In genomic region chr4:8744083-8744805, GRCh38 we compare ENCODE assay signal across 23 cellular contexts.
DNase-seq lines count a peak whose midpoint lies in the region; ATAC-seq and TF ChIP-seq lines count a peak whose summit lies in the region.
"Had no signal": no experiment of that assay in that cellular context is flagged by ENCODE, and none has a peak within 500 bp of the region (broad histone marks: within the 10 kb centered on the region; RNA-seq: fewer than 3 reads in every experiment).

No MANE protein-coding gene starts in this region.

- H3K27ac Mint-ChIP-seq in endodermal cell (no peak overlapping the region), neural progenitor cell (no peak overlapping the region)
- H3K27ac Mint-ChIP-seq: B cell; dendritic cell treated with granulocyte-macrophage colony-stimulating factor and Interleukin-4, amounts not matched to agents 40 ng/mL and 50 ng/mL, for 4 days; IgD-negative memory B cell; memory B cell; naive B cell; T-helper 1 cell treated with Interleukin-12 subunit alpha and Interleukin-12 subunit beta and Interleukin-4 antibody, amounts not matched to agents 30 μg/mL and 1 μg/mL, for 36 hours had no signal

- H3K27me3 ChIP-seq in right atrium auricular region (no peaks in the 10 kb centered on the region), endodermal cell (ENCODE audit: control insufficient read depth, insufficient read depth, low read length, poor library complexity, severe bottlenecking) (no peaks in the 10 kb centered on the region), neural progenitor cell (no peaks in the 10 kb centered on the region)
- H3K27me3 ChIP-seq: hepatocyte had no signal

- TF ChIP-seq CTCF in right atrium auricular region (IDR thresholded peaks at IDR 0.05) (no peak), endodermal cell (conservative IDR thresholded peaks at IDR 0.05) (peak; percentile 65), neural progenitor cell (IDR thresholded peaks at IDR 0.05) (peak; percentile 10)

- H3K9me3 ChIP-seq in right atrium auricular region (no peaks in the 10 kb centered on the region), endodermal cell (ENCODE audit: control insufficient read depth, low read length) (no peaks in the 10 kb centered on the region), neural progenitor cell (ENCODE audit: low read depth) (no peaks in the 10 kb centered on the region)
- H3K9me3 ChIP-seq: Caco-2, stomach had no signal

- H3K27me3 Mint-ChIP-seq in endodermal cell (ENCODE audit: insufficient read depth) (no peaks in the 10 kb centered on the region), neural progenitor cell (ENCODE audit: insufficient read depth, low read depth) (peaks cover 20% of the 10 kb centered on the region)
- H3K27me3 Mint-ChIP-seq: IgD-negative memory B cell had no signal

- no peak overlapping the region for H2AFZ ChIP-seq in neural progenitor cell (replicated peaks)
- H2AFZ ChIP-seq: hepatocyte had no signal

- H3K36me3 ChIP-seq in right atrium auricular region: no peaks in the 10 kb centered on the region
- no peaks in the 10 kb centered on the region for H3K36me3 ChIP-seq in endodermal cell (ENCODE audit: control insufficient read depth, insufficient read depth, low read length)
- no peaks in the 10 kb centered on the region for H3K36me3 ChIP-seq in neural progenitor cell
- H3K36me3 ChIP-seq: stomach had no signal

- H3K4me3 ChIP-seq in right atrium auricular region (no peak overlapping the region), endodermal cell (ENCODE audit: low read length) (no peak overlapping the region), neural progenitor cell (no peak overlapping the region)
- H3K4me3 ChIP-seq: hepatocyte, stomach had no signal

- H3K4me3 Mint-ChIP-seq in endodermal cell (no peak overlapping the region), neural progenitor cell (no peak overlapping the region)
- H3K4me3 Mint-ChIP-seq: B cell; dendritic cell treated with granulocyte-macrophage colony-stimulating factor and Interleukin-4, amounts not matched to agents 40 ng/mL and 50 ng/mL, for 4 days; IgD-negative memory B cell; memory B cell; T-helper 1 cell treated with Interleukin-12 subunit alpha and Interleukin-12 subunit beta and Interleukin-4 antibody, amounts not matched to agents 30 μg/mL and 1 μg/mL, for 36 hours had no signal

- H3K4me1 Mint-ChIP-seq in endodermal cell (peaks cover 15% of the 10 kb centered on the region), neural progenitor cell (peaks cover 18% of the 10 kb centered on the region)
- H3K4me1 Mint-ChIP-seq: B cell, IgD-negative memory B cell, memory B cell, naive B cell had no signal

- 89 to 94% methylated on average over 11 to 18 of the region's 18 CpGs for WGBS in endodermal cell (ENCODE audit: insufficient coverage in 1 of 2, insufficient read length in 1 of 2), 2 experiments

- peaks cover 9% of the 10 kb centered on the region for H3F3A ChIP-seq in neural progenitor cell (ENCODE audit: low read depth)

- intact Hi-C loops in Right ventricle myocardium inferior (cut with DNase I): no loop called here

- H3K27ac ChIP-seq in right atrium auricular region: no peak overlapping the region
- H3K27ac ChIP-seq in endodermal cell (ENCODE audit: low read depth, low read length): no peak overlapping the region
- H3K27ac ChIP-seq in neural progenitor cell: no peak overlapping the region
- H3K27ac ChIP-seq: hepatocyte, stomach had no signal

- DNase-seq in Right ventricle myocardium inferior (ENCODE audit: missing footprints) (peak; percentile 34), right atrium auricular region (ENCODE audit: low spot score) (no peak), endodermal cell (peak; percentile 52), neural progenitor cell (ENCODE audit: low spot score) (no peak), SHP77 treated with DMSO at 0.1 percent for 48 hours (lab: John Stamatoyannopoulos, UW) (no peak)
- DNase-seq in activated CD4-positive, CD25-positive, alpha-beta regulatory T cell treated with anti-CD3 and anti-CD28 coated beads, Interleukin-2, amount 50 U/mL, for 72 hours: no peak
- DNase-seq: activated CD8-positive, alpha-beta memory T cell treated with anti-CD3 and anti-CD28 coated beads, Interleukin-2, amount 50 U/mL, for 4 hours; activated gamma-delta T cell; foreskin fibroblast; naive B cell; NCI-H1436 treated with DMSO at 0.1 percent for 48 hours; NCI-H748 treated with DMSO at 0.1 percent for 48 hours; stomach; trophoblast cell had no signal

- H3K79me2 ChIP-seq in neural progenitor cell (ENCODE audit: low read depth): no peaks in the 10 kb centered on the region
- H3K79me2 ChIP-seq: hepatocyte had no signal

- no peak overlapping the region for H3K9ac ChIP-seq in endodermal cell (ENCODE audit: extremely low read depth, low read length, poor library complexity, severe bottlenecking)
- H3K9ac ChIP-seq in neural progenitor cell: no peak overlapping the region

- ATAC-seq in Right ventricle myocardium inferior: no peak
- no peak for ATAC-seq in HG03520 (IDR thresholded peaks at IDR 0.05; ENCODE audit: unreplicated experiment)
- ATAC-seq in GM19351 (IDR thresholded peaks at IDR 0.05; ENCODE audit: unreplicated experiment): no peak

- H3K4me1 ChIP-seq in right atrium auricular region: no peaks in the 10 kb centered on the region
- H3K4me1 ChIP-seq in endodermal cell (ENCODE audit: control insufficient read depth, insufficient read depth, low read length): no peaks in the 10 kb centered on the region
- H3K4me1 ChIP-seq in neural progenitor cell: peaks cover 30% of the 10 kb centered on the region
- H3K4me1 ChIP-seq: Caco-2, stomach had no signal

- H3K36me3 Mint-ChIP-seq in endodermal cell (ENCODE audit: low read depth) (no peaks in the 10 kb centered on the region), neural progenitor cell (no peaks in the 10 kb centered on the region)
- H3K36me3 Mint-ChIP-seq: memory B cell, naive B cell had no signal

- no peak overlapping the region for H3K4me2 ChIP-seq in neural progenitor cell
- H3K4me2 ChIP-seq: hepatocyte had no signal

- peaks cover 5% of the 10 kb centered on the region for H3K9me3 Mint-ChIP-seq in endodermal cell
- peaks cover 2% of the 10 kb centered on the region for H3K9me3 Mint-ChIP-seq in neural progenitor cell

- H4K20me1 ChIP-seq in neural progenitor cell (ENCODE audit: low read depth): no peaks in the 10 kb centered on the region

Comparison
In these comparisons a context has a peak if more than half of its experiments do, and no peak if none do; other contexts are left out.
1. DNase-seq: peak in Right ventricle myocardium inferior (single experiment) and endodermal cell (single experiment); none in right atrium auricular region (single experiment), neural progenitor cell (single experiment), SHP77 treated with DMSO at 0.1 percent for 48 hours (single experiment) and activated CD4-positive, CD25-positive, alpha-beta regulatory T cell treated with anti-CD3 and anti-CD28 coated beads, Interleukin-2, amount 50 U/mL, for 72 hours (single experiment).
2. CTCF ChIP-seq: peak in endodermal cell (single experiment) and neural progenitor cell (single experiment); none in right atrium auricular region (0 of 2).